ENCODE assay signal across 1 cellular context in genomic region chr2:164935467-164935807, GRCh38.
TF ChIP-seq lines count a peak whose summit lies in the region.

No MANE protein-coding gene starts in this region.

TF ChIP-seq in SK-N-SH treated with all-trans-retinoic acid at 6 μM for 48 hours, 23 proteins besides CTCF, POLR2A, EP300 and RAD21 (continued from another document):
- TF ChIP-seq TOX (CRISPR knock-in tag; IDR thresholded peaks at IDR 0.05; ENCODE audit: borderline replicate concordance): no peak
- TF ChIP-seq ZC3H10 (CRISPR knock-in tag; IDR thresholded peaks at IDR 0.05): no peak
- no peak for TF ChIP-seq SNAI2 (CRISPR knock-in tag; IDR thresholded peaks at IDR 0.05)
- TF ChIP-seq ZNF70 (CRISPR knock-in tag; IDR thresholded peaks at IDR 0.05): no peak
- no peak for TF ChIP-seq ZFP3 (CRISPR knock-in tag; IDR thresholded peaks at IDR 0.05)
- TF ChIP-seq TSHZ2 (CRISPR knock-in tag; IDR thresholded peaks at IDR 0.05): no peak
- TF ChIP-seq, protein P1, sequence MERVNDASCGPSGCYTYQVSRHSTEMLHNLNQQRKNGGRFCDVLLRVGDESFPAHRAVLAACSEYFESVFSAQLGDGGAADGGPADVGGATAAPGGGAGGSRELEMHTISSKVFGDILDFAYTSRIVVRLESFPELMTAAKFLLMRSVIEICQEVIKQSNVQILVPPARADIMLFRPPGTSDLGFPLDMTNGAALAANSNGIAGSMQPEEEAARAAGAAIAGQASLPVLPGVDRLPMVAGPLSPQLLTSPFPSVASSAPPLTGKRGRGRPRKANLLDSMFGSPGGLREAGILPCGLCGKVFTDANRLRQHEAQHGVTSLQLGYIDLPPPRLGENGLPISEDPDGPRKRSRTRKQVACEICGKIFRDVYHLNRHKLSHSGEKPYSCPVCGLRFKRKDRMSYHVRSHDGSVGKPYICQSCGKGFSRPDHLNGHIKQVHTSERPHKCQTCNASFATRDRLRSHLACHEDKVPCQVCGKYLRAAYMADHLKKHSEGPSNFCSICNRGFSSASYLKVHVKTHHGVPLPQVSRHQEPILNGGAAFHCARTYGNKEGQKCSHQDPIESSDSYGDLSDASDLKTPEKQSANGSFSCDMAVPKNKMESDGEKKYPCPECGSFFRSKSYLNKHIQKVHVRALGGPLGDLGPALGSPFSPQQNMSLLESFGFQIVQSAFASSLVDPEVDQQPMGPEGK (CRISPR knock-in tag; IDR thresholded peaks at IDR 0.05; ENCODE audit: borderline replicate concordance): no peak
- no peak for TF ChIP-seq POU6F1 (CRISPR knock-in tag; IDR thresholded peaks at IDR 0.05; ENCODE audit: borderline replicate concordance, low read depth)
- TF ChIP-seq TCF4 (CRISPR knock-in tag; IDR thresholded peaks at IDR 0.05; ENCODE audit: borderline replicate concordance): no peak
